In the genomic region with DNA sequence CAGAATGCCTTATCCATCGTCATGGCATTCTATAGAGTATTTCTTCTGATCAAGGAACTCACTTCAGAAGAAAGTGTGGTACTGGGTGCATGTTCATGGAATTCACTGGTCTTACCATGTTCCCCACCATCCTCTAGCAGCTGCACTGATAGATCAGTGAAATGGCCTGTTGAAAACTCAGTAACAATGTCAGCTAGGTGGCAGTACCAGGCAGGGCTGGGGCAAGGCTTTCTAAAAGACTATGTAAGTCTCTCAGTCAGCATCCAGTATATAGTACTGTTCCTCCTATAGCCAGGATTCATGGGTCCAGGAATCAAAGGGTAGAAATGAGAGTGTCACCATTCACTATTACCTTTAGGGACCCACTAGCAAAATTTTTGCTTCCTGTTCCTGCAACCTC, we compare ENCODE assay signal across 12 cellular contexts. TPM values are rescaled to one million over a fixed set of nuclear protein-coding genes. Genes with fewer than 3 reads are reported as not detected.
A peak's percentile ranks its signal among the peaks of the same experiment; 100 is the strongest.
DNase-seq lines count a peak whose midpoint lies in the region; ATAC-seq and TF ChIP-seq lines count a peak whose summit lies in the region.
"Had no signal": no experiment of that assay in that cellular context is flagged by ENCODE, and none has a peak within 500 bp of the region (broad histone marks: within the 10 kb centered on the region; RNA-seq: fewer than 3 reads in every experiment).

No MANE protein-coding gene starts in this region.

- H3K27ac Mint-ChIP-seq in chondrocyte (ENCODE audit: unreplicated experiment), result no peak overlapping the region
- H3K27ac Mint-ChIP-seq: activated CD8-positive, alpha-beta T cell treated with anti-CD3 and anti-CD28 coated beads, Interleukin-2, amount 10 ng/mL, durations not matched to agents 7 days and 5 days had no signal

- peaks cover 4% of the 10 kb centered on the region for H3K9me3 Mint-ChIP-seq in chondrocyte (ENCODE audit: low read depth)
- H3K9me3 Mint-ChIP-seq: central memory CD8-positive, alpha-beta T cell had no signal

- DNase-seq in AG09319 (ENCODE audit: extremely low read depth, low read depth), result no peak
- DNase-seq in Kasumi-1 (lab: John Stamatoyannopoulos, UW), result peak; percentile 5 to 22
- DNase-seq in chondrocyte (ENCODE audit: low spot score), result no peak
- no peak for DNase-seq in left lobe of liver (ENCODE audit: low spot score)
- no peak for DNase-seq in SKM-1 (lab: John Stamatoyannopoulos, UW; ENCODE audit: unreplicated experiment)
- no peak for DNase-seq in medulla oblongata (ENCODE audit: extremely low spot score)
- no peak for DNase-seq in activated CD8-positive, alpha-beta memory T cell treated with anti-CD3 and anti-CD28 coated beads, Interleukin-2, amount 50 U/mL, for 4 hours
- DNase-seq: activated CD8-positive, alpha-beta T cell treated with anti-CD3 and anti-CD28 coated beads, Interleukin-2, amount 10 ng/mL, durations not matched to agents 7 days and 5 days; NCI-H1436; SHP77 treated with DMSO at 0.1 percent for 48 hours had no signal

- H3K36me3 Mint-ChIP-seq in chondrocyte (ENCODE audit: low read depth), result no peaks in the 10 kb centered on the region

- no peak overlapping the region for H3K4me3 Mint-ChIP-seq in chondrocyte (ENCODE audit: unreplicated experiment)
- H3K4me3 Mint-ChIP-seq: activated CD8-positive, alpha-beta T cell treated with anti-CD3 and anti-CD28 coated beads, Interleukin-2, amount 10 ng/mL, durations not matched to agents 7 days and 5 days; central memory CD8-positive, alpha-beta T cell had no signal

- peaks cover 2% of the 10 kb centered on the region for H3K4me1 Mint-ChIP-seq in chondrocyte (ENCODE audit: low read depth)

- TF ChIP-seq CTCF in AG09319 (IDR thresholded peaks at IDR 0.05; ENCODE audit: low read depth, low read length) (peak; percentile 61), chondrocyte (IDR thresholded peaks at IDR 0.05) (peak; percentile 78)

- ATAC-seq in left lobe of liver (peak; percentile 22), HG03280 (IDR thresholded peaks at IDR 0.05; ENCODE audit: unreplicated experiment) (no peak)
- ATAC-seq: activated CD8-positive, alpha-beta T cell treated with anti-CD3 and anti-CD28 coated beads, Interleukin-2, amount 10 ng/mL, durations not matched to agents 7 days and 5 days had no signal

- H3K27me3 Mint-ChIP-seq in chondrocyte (ENCODE audit: low read depth), result peaks cover 4% of the 10 kb centered on the region

RNA-seq across cellular contexts. Expression of a gene that starts 15.8 kb away (rescaled TPM):
- total RNA-seq in chondrocyte, result 1.5 to 6.3 TPM (median 2.0 TPM) in 3 replicates
- total RNA-seq in left lobe of liver, result 21.0 TPM
- total RNA-seq: activated CD8-positive, alpha-beta T cell treated with anti-CD3 and anti-CD28 coated beads, Interleukin-2, amount 10 ng/mL, durations not matched to agents 7 days and 5 days had no signal

Comparison
In these comparisons a context has a peak if more than half of its experiments do, and no peak if none do; other contexts are left out.
1. DNase-seq: peak in Kasumi-1 (2 of 2); none in AG09319 (single experiment), chondrocyte (single experiment), left lobe of liver (single experiment), SKM-1 (single experiment), medulla oblongata (single experiment) and activated CD8-positive, alpha-beta memory T cell treated with anti-CD3 and anti-CD28 coated beads, Interleukin-2, amount 50 U/mL, for 4 hours (single experiment).